In genomic region chr16:15466886-15467781, GRCh38 we compare ENCODE assay signal across 12 cellular contexts. TPM values are rescaled to one million over a fixed set of nuclear protein-coding genes. Genes with fewer than 3 reads are reported as not detected.
DNase-seq lines count a peak whose midpoint lies in the region; ATAC-seq and TF ChIP-seq lines count a peak whose summit lies in the region.
"Had no signal": no experiment of that assay in that cellular context is flagged by ENCODE, and none has a peak within 500 bp of the region (broad histone marks: within the 10 kb centered on the region; RNA-seq: fewer than 3 reads in every experiment).

No MANE protein-coding gene starts in this region.

- no peak for TF ChIP-seq EP300 in sigmoid colon (IDR thresholded peaks at IDR 0.05)

- ATAC-seq in GM19463 (IDR thresholded peaks at IDR 0.05; ENCODE audit: unreplicated experiment) (no peak), lower lobe of right lung (no peak)

- H3K9me3 ChIP-seq in endodermal cell (ENCODE audit: control insufficient read depth, low read length) (peaks cover 14% of the 10 kb centered on the region), smooth muscle cell (replicated peaks; ENCODE audit: low read depth) (no peaks in the 10 kb centered on the region), sigmoid colon (no peaks in the 10 kb centered on the region), lower lobe of right lung (no peaks in the 10 kb centered on the region)

- no peak overlapping the region for H3K4me3 Mint-ChIP-seq in endodermal cell
- H3K4me3 Mint-ChIP-seq: dendritic cell treated with granulocyte-macrophage colony-stimulating factor and Interleukin-4, amounts not matched to agents 40 ng/mL and 50 ng/mL, for 4 days; neural crest cell had no signal

- WGBS in endodermal cell (ENCODE audit: insufficient coverage in 1 of 2, insufficient read length in 1 of 2), 2 experiments, result 67 to 70% methylated on average over 2 to 3 of the region's 3 CpGs
- WGBS in smooth muscle cell (ENCODE audit: low lambda C conversion rate), result 65% methylated on average over 3 of the region's 3 CpGs
- 63 to 65% methylated on average over 3 of the region's 3 CpGs for WGBS in sigmoid colon, 2 donors

- H3K4me2 ChIP-seq in smooth muscle cell, result no peak overlapping the region

- peak; percentile 31 for TF ChIP-seq CTCF in endodermal cell (conservative IDR thresholded peaks at IDR 0.05)
- TF ChIP-seq CTCF in smooth muscle cell (IDR thresholded peaks at IDR 0.05; ENCODE audit: borderline replicate concordance, insufficient read depth, poor library complexity, severe bottlenecking), result peak; percentile 12
- TF ChIP-seq CTCF in sigmoid colon (IDR thresholded peaks at IDR 0.05), result no peak
- TF ChIP-seq CTCF in lower lobe of right lung (IDR thresholded peaks at IDR 0.05), result no peak

- H3F3A ChIP-seq in smooth muscle cell (ENCODE audit: low read depth), result no peaks in the 10 kb centered on the region

- H3K4me1 ChIP-seq in endodermal cell (ENCODE audit: control insufficient read depth, insufficient read depth, low read length) (no peaks in the 10 kb centered on the region), smooth muscle cell (ENCODE audit: low read depth) (no peaks in the 10 kb centered on the region), sigmoid colon (no peaks in the 10 kb centered on the region), lower lobe of right lung (no peaks in the 10 kb centered on the region)
- H3K4me1 ChIP-seq: vagina had no signal

- H3K27ac ChIP-seq in endodermal cell (ENCODE audit: low read depth, low read length) (no peak overlapping the region), smooth muscle cell (ENCODE audit: low read depth) (no peak overlapping the region), sigmoid colon (no peak overlapping the region), lower lobe of right lung (no peak overlapping the region)
- H3K27ac ChIP-seq: vagina had no signal

- no peaks in the 10 kb centered on the region for H3K36me3 ChIP-seq in endodermal cell (ENCODE audit: control insufficient read depth, insufficient read depth, low read length)
- no peaks in the 10 kb centered on the region for H3K36me3 ChIP-seq in smooth muscle cell (ENCODE audit: low read depth)
- no peaks in the 10 kb centered on the region for H3K36me3 ChIP-seq in sigmoid colon
- H3K36me3 ChIP-seq in lower lobe of right lung, result no peaks in the 10 kb centered on the region
- H3K36me3 ChIP-seq: vagina had no signal

- no peaks in the 10 kb centered on the region for H3K79me2 ChIP-seq in smooth muscle cell (ENCODE audit: low read depth)

- DNase-seq in NCI-H510A treated with DMSO at 0.1 percent for 48 hours (lab: John Stamatoyannopoulos, UW) (peak; percentile 22), NCI-H510A (lab: John Stamatoyannopoulos, UW) (no peak), NCI-H526 (lab: John Stamatoyannopoulos, UW) (peak; percentile 43 to 58), endodermal cell (no peak), smooth muscle cell (lab: John Stamatoyannopoulos, UW; ENCODE audit: unreplicated experiment) (no peak), sigmoid colon (no peak), lower lobe of right lung (no peak)
- DNase-seq: NCI-H226 had no signal

- TF ChIP-seq POLR2A in sigmoid colon (IDR thresholded peaks at IDR 0.05), result no peak

- H3K9ac ChIP-seq in endodermal cell (ENCODE audit: extremely low read depth, low read length, poor library complexity, severe bottlenecking) (no peak overlapping the region), smooth muscle cell (ENCODE audit: low read depth) (no peak overlapping the region)

- no peak overlapping the region for H2AFZ ChIP-seq in smooth muscle cell (ENCODE audit: low read depth)

- H3K9me3 Mint-ChIP-seq in endodermal cell, result peaks cover 19% of the 10 kb centered on the region
- H3K9me3 Mint-ChIP-seq: dendritic cell treated with granulocyte-macrophage colony-stimulating factor and Interleukin-4, amounts not matched to agents 40 ng/mL and 50 ng/mL, for 4 days had no signal

- no peaks in the 10 kb centered on the region for H3K27me3 ChIP-seq in endodermal cell (ENCODE audit: control insufficient read depth, insufficient read depth, low read length, poor library complexity, severe bottlenecking)
- H3K27me3 ChIP-seq in smooth muscle cell (ENCODE audit: low read depth), result no peaks in the 10 kb centered on the region
- H3K27me3 ChIP-seq in sigmoid colon, result no peaks in the 10 kb centered on the region
- no peaks in the 10 kb centered on the region for H3K27me3 ChIP-seq in lower lobe of right lung (ENCODE audit: low read depth)
- H3K27me3 ChIP-seq: vagina had no signal

- no peaks in the 10 kb centered on the region for H3K4me1 Mint-ChIP-seq in endodermal cell
- H3K4me1 Mint-ChIP-seq: neural crest cell had no signal

- no peak overlapping the region for H3K27ac Mint-ChIP-seq in endodermal cell
- H3K27ac Mint-ChIP-seq: dendritic cell treated with granulocyte-macrophage colony-stimulating factor and Interleukin-4, amounts not matched to agents 40 ng/mL and 50 ng/mL, for 4 days had no signal

- intact Hi-C loops in sigmoid colon (cut with DNase I), result no loop called here
- intact Hi-C loops in lower lobe of right lung (cut with DNase I), result no loop called here

- H3K4me3 ChIP-seq in endodermal cell (ENCODE audit: low read length), result peak overlapping the region; percentile 50
- no peak overlapping the region for H3K4me3 ChIP-seq in smooth muscle cell
- no peak overlapping the region for H3K4me3 ChIP-seq in sigmoid colon
- H3K4me3 ChIP-seq in lower lobe of right lung, result no peak overlapping the region
- H3K4me3 ChIP-seq: vagina had no signal

- H4K20me1 ChIP-seq in smooth muscle cell (ENCODE audit: low read depth), result peaks cover 6% of the 10 kb centered on the region

- H3K36me3 Mint-ChIP-seq in endodermal cell (ENCODE audit: low read depth), result peaks cover 3% of the 10 kb centered on the region

- peaks cover 8% of the 10 kb centered on the region for H3K27me3 Mint-ChIP-seq in endodermal cell (ENCODE audit: insufficient read depth)

RNA-seq across cellular contexts. Expression of gene BMERB1, which starts 32.7 kb away (rescaled TPM):
- total RNA-seq in endodermal cell (10 to 100 TPM in 1 of 2 donors, 1 to 10 TPM in 1; 6.3 to 10.4 TPM), smooth muscle cell (15.3 and 16.5 TPM in 2 replicates), sigmoid colon (100 to 1,000 TPM in 1 of 4 donors, 10 to 100 TPM in 3; 63.4 to 112 (median 86.3) TPM), lower lobe of right lung (16.1 TPM)
- 35.8 TPM for polyA plus RNA-seq in endodermal cell (2013, experiment 1 of 2)
- polyA plus RNA-seq in endodermal cell (2013, experiment 2 of 2), result 35.6 TPM
- polyA plus RNA-seq in smooth muscle cell (12.6 and 20.0 TPM in 2 replicates), sigmoid colon (10 to 100 TPM in 2 of 3 donors, 1 to 10 TPM in 1; 3.7 to 26.4 (median 12.6) TPM)

Comparison
In these comparisons a context has a peak if more than half of its experiments do, and no peak if none do; other contexts are left out.
1. DNase-seq: peak in NCI-H510A treated with DMSO at 0.1 percent for 48 hours (single experiment) and NCI-H526 (2 of 2); none in NCI-H510A (single experiment), endodermal cell (single experiment), smooth muscle cell (single experiment), sigmoid colon (single experiment) and lower lobe of right lung (single experiment).
2. CTCF ChIP-seq: peak in endodermal cell (single experiment) and smooth muscle cell (single experiment); none in sigmoid colon (0 of 4) and lower lobe of right lung (single experiment).